Comparison of ENCODE assay signal across 19 cellular contexts in the genomic region with DNA sequence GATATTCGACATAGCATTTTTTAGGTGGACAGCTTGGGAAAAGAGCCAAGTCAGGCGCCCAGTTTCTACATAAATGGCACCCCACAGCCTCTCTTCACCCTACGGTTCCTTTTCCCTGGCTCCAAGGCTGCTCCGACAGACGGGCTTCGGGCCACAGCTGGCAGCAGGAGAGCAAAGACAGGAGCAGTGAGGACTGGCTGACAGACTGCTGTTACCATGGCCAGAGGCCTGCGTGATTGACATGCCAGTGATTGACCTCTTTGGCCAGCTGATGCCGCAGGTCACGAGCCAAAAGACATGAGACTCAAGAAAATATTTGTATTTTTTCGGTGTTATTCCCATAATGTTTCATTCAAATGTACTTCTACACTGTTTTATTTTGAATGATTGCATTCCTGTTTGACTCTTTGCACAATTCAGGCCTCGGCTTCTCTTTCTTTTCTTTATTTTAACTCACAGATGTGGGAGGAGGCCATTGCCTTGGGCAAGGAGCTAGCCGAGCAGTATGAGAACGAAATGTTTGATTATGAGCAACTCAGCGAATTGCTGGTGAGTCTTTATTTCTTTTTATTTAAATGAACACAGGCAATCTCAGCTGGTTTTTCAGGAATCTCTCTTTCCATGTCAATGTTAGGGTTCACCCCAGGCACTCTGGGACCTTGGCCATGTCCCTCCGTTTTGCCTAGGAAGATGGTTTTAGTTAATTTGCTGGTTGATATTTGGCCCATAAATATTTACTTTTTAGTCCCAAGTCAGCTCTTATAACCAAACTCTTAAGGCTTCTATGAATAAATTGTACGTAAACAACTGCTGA.
DNase-seq lines count a peak whose midpoint lies in the region; ATAC-seq and TF ChIP-seq lines count a peak whose summit lies in the region.
"Had no signal": no experiment of that assay in that cellular context is flagged by ENCODE, and none has a peak within 500 bp of the region (broad histone marks: within the 10 kb centered on the region; RNA-seq: fewer than 3 reads in every experiment).

No MANE protein-coding gene starts in this region.

- H3K27ac Mint-ChIP-seq in chondrocyte (ENCODE audit: unreplicated experiment) (peak overlapping the region; percentile 84), glutamatergic neuron (ENCODE audit: unreplicated experiment) (peak overlapping the region; percentile 24), osteocyte (ENCODE audit: unreplicated experiment) (peak overlapping the region; percentile 91)
- H3K27ac Mint-ChIP-seq: CD8-positive, alpha-beta memory T cell had no signal

- ATAC-seq in upper lobe of right lung (peak; percentile 12), HG02852 (IDR thresholded peaks at IDR 0.05; ENCODE audit: unreplicated experiment) (no peak)
- ATAC-seq: A549, PC-3 had no signal

- no peak overlapping the region for H3K27ac ChIP-seq in upper lobe of right lung
- H3K27ac ChIP-seq: A549, KMS-11 had no signal

- no peaks in the 10 kb centered on the region for H3K4me1 ChIP-seq in upper lobe of right lung

- intact Hi-C loops in upper lobe of right lung (cut with DNase I), result no loop called here

- peaks cover 8% of the 10 kb centered on the region for H3K36me3 Mint-ChIP-seq in chondrocyte (ENCODE audit: low read depth)
- no peaks in the 10 kb centered on the region for H3K36me3 Mint-ChIP-seq in glutamatergic neuron (ENCODE audit: unreplicated experiment)
- H3K36me3 Mint-ChIP-seq in osteocyte (ENCODE audit: unreplicated experiment), result peaks cover 10% of the 10 kb centered on the region
- H3K36me3 Mint-ChIP-seq: CD8-positive, alpha-beta memory T cell had no signal

- H3K4me1 Mint-ChIP-seq in chondrocyte (ENCODE audit: low read depth) (peaks cover 73% of the 10 kb centered on the region), glutamatergic neuron (ENCODE audit: low read depth, unreplicated experiment) (peaks cover 9% of the 10 kb centered on the region), osteocyte (ENCODE audit: unreplicated experiment) (peaks cover 95% of the 10 kb centered on the region)
- H3K4me1 Mint-ChIP-seq: CD8-positive, alpha-beta memory T cell had no signal

- TF ChIP-seq CTCF in chondrocyte (IDR thresholded peaks at IDR 0.05) (no peak), glutamatergic neuron (IDR thresholded peaks at IDR 0.05; ENCODE audit: partially characterized antibody, unreplicated experiment) (no peak), osteocyte (IDR thresholded peaks at IDR 0.05) (no peak), upper lobe of right lung (IDR thresholded peaks at IDR 0.05) (no peak)

- no peaks in the 10 kb centered on the region for H3K36me3 ChIP-seq in upper lobe of right lung

- no peak for DNase-seq in chondrocyte (ENCODE audit: low spot score)
- peak; percentile 69 for DNase-seq in glutamatergic neuron
- DNase-seq in osteocyte (ENCODE audit: extremely low spot score, unreplicated experiment), result no peak
- no peak for DNase-seq in upper lobe of right lung
- no peak for DNase-seq in dermis blood vessel endothelial cell
- DNase-seq in activated naive CD4-positive, alpha-beta T cell treated with Interleukin-2 at 50 U/mL for 16 hours, result no peak
- DNase-seq: C1 segment of cervical spinal cord; CD8-positive, alpha-beta memory T cell; MV-4-11; NCI-H1417; NCI-H187; NCI-H2107; NCI-H524; PC-3; RPMI8226; SHP77 treated with DMSO at 0.1 percent for 48 hours had no signal

- no peaks in the 10 kb centered on the region for H3K9me3 ChIP-seq in upper lobe of right lung
- H3K9me3 ChIP-seq: A549 had no signal

- H3K9me3 Mint-ChIP-seq in chondrocyte (ENCODE audit: low read depth) (no peaks in the 10 kb centered on the region), glutamatergic neuron (ENCODE audit: unreplicated experiment) (peaks cover 6% of the 10 kb centered on the region), osteocyte (ENCODE audit: unreplicated experiment) (no peaks in the 10 kb centered on the region)

- no peaks in the 10 kb centered on the region for H3K27me3 ChIP-seq in upper lobe of right lung

- H3K27me3 Mint-ChIP-seq in chondrocyte (ENCODE audit: low read depth), result no peaks in the 10 kb centered on the region
- peaks cover 6% of the 10 kb centered on the region for H3K27me3 Mint-ChIP-seq in glutamatergic neuron (ENCODE audit: unreplicated experiment)
- no peaks in the 10 kb centered on the region for H3K27me3 Mint-ChIP-seq in osteocyte (ENCODE audit: unreplicated experiment)
- H3K27me3 Mint-ChIP-seq: CD8-positive, alpha-beta memory T cell had no signal

- H3K4me3 Mint-ChIP-seq in chondrocyte (ENCODE audit: unreplicated experiment) (no peak overlapping the region), glutamatergic neuron (ENCODE audit: unreplicated experiment) (no peak overlapping the region), osteocyte (ENCODE audit: unreplicated experiment) (peak overlapping the region; percentile 42)
- H3K4me3 Mint-ChIP-seq: CD8-positive, alpha-beta memory T cell had no signal

- H3K4me3 ChIP-seq in upper lobe of right lung, result no peak overlapping the region
- H3K4me3 ChIP-seq: A549 had no signal

Comparison
In these comparisons a context has a peak if more than half of its experiments do, and no peak if none do; other contexts are left out.
1. H3K27ac Mint-ChIP-seq: peak in every context shown above with its lines; median percentile 91 in osteocyte; 84 in chondrocyte; 24 in glutamatergic neuron.